23 cellular contexts compared by ENCODE assay signal in the genomic region with DNA sequence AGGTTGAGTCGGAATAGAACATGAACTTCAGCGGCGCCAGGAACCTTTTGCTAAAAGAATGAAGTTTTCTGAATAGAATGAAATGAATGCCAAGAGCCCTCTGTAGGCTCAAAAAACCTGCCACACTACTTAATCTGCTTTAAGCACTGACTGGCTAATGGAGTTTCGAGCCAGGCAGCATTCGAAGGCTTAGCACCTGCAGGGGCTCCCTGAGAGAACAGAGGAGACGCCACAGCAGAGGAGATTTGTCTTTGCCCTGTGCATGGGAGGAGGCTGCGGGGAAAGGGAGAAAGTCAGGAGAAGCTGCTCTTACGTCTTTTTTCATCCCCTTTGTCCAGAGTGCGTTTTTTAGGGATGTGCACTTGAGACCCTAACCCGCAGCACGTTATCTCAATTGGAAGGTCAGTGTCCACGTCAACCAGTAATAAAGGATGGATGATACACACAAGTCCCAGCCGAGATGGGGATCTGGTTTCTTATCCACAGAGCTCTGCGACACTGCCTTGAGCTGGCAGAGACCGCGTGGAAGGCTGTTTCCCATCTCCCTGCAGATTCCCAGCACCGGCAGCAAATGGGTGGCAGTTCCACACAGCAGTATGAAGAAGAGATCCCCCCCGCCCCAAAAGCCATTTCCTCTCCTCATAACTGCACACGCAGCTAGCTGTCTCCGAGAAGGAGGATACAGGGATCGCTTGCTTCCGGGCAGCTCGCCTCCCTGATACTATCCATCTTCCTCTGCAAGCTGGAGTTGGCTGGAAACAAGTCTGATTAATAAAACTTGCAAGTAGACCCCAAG.
"Had no signal": no experiment of that assay in that cellular context is flagged by ENCODE, and none has a peak within 500 bp of the region (broad histone marks: within the 10 kb centered on the region; RNA-seq: fewer than 3 reads in every experiment).

No MANE protein-coding gene starts in this region.

- H3K4me3 ChIP-seq: breast epithelium, ovary, prostate gland, right atrium auricular region, spleen, tibial artery had no signal

- H3K4me3 Mint-ChIP-seq: activated naive CD8-positive, alpha-beta T cell treated with anti-CD3 and anti-CD28 coated beads for 36 hours; activated T-cell treated with anti-CD3 and anti-CD28 coated beads, Interleukin-2, amount 50 U/mL, for 24 hours; activated T-helper 17 cell treated with anti-CD3 and anti-CD28 coated beads, Interleukin-2, amount 50 U/mL, for 72 hours; naive B cell; WTC11 had no signal

- H3K27ac ChIP-seq: breast epithelium, ovary, prostate gland, right atrium auricular region, spleen, tibial artery had no signal

- H3K27me3 ChIP-seq: ovary, right atrium auricular region had no signal

- H3K36me3 Mint-ChIP-seq: activated naive CD8-positive, alpha-beta T cell treated with anti-CD3 and anti-CD28 coated beads for 36 hours; naive B cell had no signal

- H3K27me3 Mint-ChIP-seq: activated naive CD8-positive, alpha-beta T cell treated with anti-CD3 and anti-CD28 coated beads for 36 hours; activated T-helper 17 cell treated with anti-CD3 and anti-CD28 coated beads, Interleukin-2, amount 50 U/mL, for 72 hours; naive B cell had no signal

- ATAC-seq: activated T-helper 17 cell treated with anti-CD3 and anti-CD28 coated beads, Interleukin-2, amount 50 U/mL, for 72 hours; left colon; WTC11 had no signal

- DNase-seq: activated CD8-positive, alpha-beta memory T cell treated with anti-CD3 and anti-CD28 coated beads, Interleukin-2, amount 50 U/mL, for 4 hours; activated naive CD4-positive, alpha-beta T cell treated with Interleukin-2 at 50 U/mL for 16 hours; activated naive CD8-positive, alpha-beta T cell treated with anti-CD3 and anti-CD28 coated beads for 36 hours; activated T-cell treated with anti-CD3 and anti-CD28 coated beads, Interleukin-2, amount 50 U/mL, for 24 hours; cerebellar nuclear complex; cortex of kidney; effector CD4-positive, alpha-beta T cell; erythroblast; foreskin fibroblast; mesenchymal stem cell; naive B cell; spleen; stimulated activated CD4-positive, alpha-beta T cell treated with anti-CD3 and anti-CD28 coated beads, Interleukin-4, amount 100 ng/mL, for 1 hour; stimulated activated naive CD4-positive, alpha-beta T cell treated with Interleukin-2 at 50 U/mL for 16 hours; T-helper 9 cell; tibial artery had no signal

- H3K9me3 Mint-ChIP-seq: activated T-cell treated with anti-CD3 and anti-CD28 coated beads, Interleukin-2, amount 50 U/mL, for 24 hours; activated T-helper 17 cell treated with anti-CD3 and anti-CD28 coated beads, Interleukin-2, amount 50 U/mL, for 72 hours had no signal

- H3K4me1 ChIP-seq: breast epithelium, prostate gland, right atrium auricular region, tibial artery had no signal

- H3K27ac Mint-ChIP-seq: activated naive CD8-positive, alpha-beta T cell treated with anti-CD3 and anti-CD28 coated beads for 36 hours; activated T-cell treated with anti-CD3 and anti-CD28 coated beads, Interleukin-2, amount 50 U/mL, for 24 hours; activated T-helper 17 cell treated with anti-CD3 and anti-CD28 coated beads, Interleukin-2, amount 50 U/mL, for 72 hours; naive B cell; WTC11 had no signal

- H3K4me1 Mint-ChIP-seq: activated T-helper 17 cell treated with anti-CD3 and anti-CD28 coated beads, Interleukin-2, amount 50 U/mL, for 72 hours; naive B cell; WTC11 had no signal

- H3K36me3 ChIP-seq: breast epithelium, ovary, prostate gland, right atrium auricular region, spleen, tibial artery had no signal
